Comparison of ENCODE assay signal across 11 cellular contexts in genomic region chr1:71780681-71781080, GRCh38.
DNase-seq lines count a peak whose midpoint lies in the region; ATAC-seq and TF ChIP-seq lines count a peak whose summit lies in the region.
"Had no signal": no experiment of that assay in that cellular context is flagged by ENCODE, and none has a peak within 500 bp of the region (broad histone marks: within the 10 kb centered on the region; RNA-seq: fewer than 3 reads in every experiment).

No MANE protein-coding gene starts in this region.

- CTCF ChIA-PET in activated naive CD4-positive, alpha-beta T cell treated with anti-CD3 and anti-CD28 coated beads for 36 hours (lab: Charles Lee) = no interaction called here

- H3K4me3 ChIP-seq in AG10803 (ENCODE audit: low read length) (no peak overlapping the region), Loucy (ENCODE audit: low read length, poor library complexity, severe bottlenecking) (peak overlapping the region; percentile 4)

- no peaks in the 10 kb centered on the region for H3K9me3 ChIP-seq in Loucy (ENCODE audit: insufficient read depth, low read depth, low read length)

- H3K9me3 Mint-ChIP-seq in activated naive CD4-positive, alpha-beta T cell treated with anti-CD3 and anti-CD28 coated beads for 36 hours = no peaks in the 10 kb centered on the region

- peaks cover 24% of the 10 kb centered on the region for H3K4me1 ChIP-seq in Loucy (ENCODE audit: insufficient read depth, low read length, poor library complexity, severe bottlenecking)

- no peak overlapping the region for H3K9ac ChIP-seq in Loucy (ENCODE audit: low read depth, low read length, poor library complexity, severe bottlenecking)

- intact Hi-C loops in activated naive CD4-positive, alpha-beta T cell treated with anti-CD3 and anti-CD28 coated beads for 36 hours (cut with micrococcal nuclease) = loop anchor here (5.0 kb wide), 1 partner anchor 692 kb away; no protein-coding TSS in a partner anchor

- TF ChIP-seq CTCF in AG10803 (conservative IDR thresholded peaks at IDR 0.05; ENCODE audit: low read length) (no peak), Loucy (conservative IDR thresholded peaks at IDR 0.05; ENCODE audit: low read length) (no peak)

- no peaks in the 10 kb centered on the region for H3K36me3 Mint-ChIP-seq in activated naive CD4-positive, alpha-beta T cell treated with anti-CD3 and anti-CD28 coated beads for 36 hours (ENCODE audit: low read depth)
- H3K36me3 Mint-ChIP-seq: IgD-negative memory B cell had no signal

- H3K4me2 ChIP-seq in Loucy (ENCODE audit: low read depth, low read length, poor library complexity, severe bottlenecking) = peak overlapping the region; percentile 38

- DNase-seq in AG10803 (ENCODE audit: low read depth) (peak; percentile 11), SIG-M5 treated with dmso at 0.1 percent for 504 hours (lab: John Stamatoyannopoulos, UW; ENCODE audit: unreplicated experiment) (no peak), NCI-H1436 treated with DMSO at 0.1 percent for 48 hours (lab: John Stamatoyannopoulos, UW) (no peak)
- no peak for DNase-seq in stimulated activated CD4-positive, alpha-beta T cell treated with anti-CD3 and anti-CD28 coated beads, Interleukin-4, amount 100 ng/mL, for 1 hour
- no peak for DNase-seq in activated naive CD4-positive, alpha-beta T cell treated with anti-CD3 and anti-CD28 coated beads for 36 hours
- DNase-seq: H7, NCI-H2171 treated with DMSO at 0.1 percent for 48 hours had no signal

- H3K27me3 Mint-ChIP-seq in activated naive CD4-positive, alpha-beta T cell treated with anti-CD3 and anti-CD28 coated beads for 36 hours (ENCODE audit: low read depth) = no peaks in the 10 kb centered on the region
- H3K27me3 Mint-ChIP-seq: IgD-negative memory B cell had no signal

- H3K9me2 ChIP-seq in Loucy (replicated peaks; ENCODE audit: low read depth, low read length) = no peaks in the 10 kb centered on the region

- no peak overlapping the region for H3K4me3 Mint-ChIP-seq in activated naive CD4-positive, alpha-beta T cell treated with anti-CD3 and anti-CD28 coated beads for 36 hours
- H3K4me3 Mint-ChIP-seq: IgD-negative memory B cell had no signal

- H3K27ac Mint-ChIP-seq in activated naive CD4-positive, alpha-beta T cell treated with anti-CD3 and anti-CD28 coated beads for 36 hours = no peak overlapping the region
- H3K27ac Mint-ChIP-seq: IgD-negative memory B cell had no signal

- no peaks in the 10 kb centered on the region for H3K79me2 ChIP-seq in Loucy (ENCODE audit: insufficient read depth, low read length)

- H3K4me1 Mint-ChIP-seq in activated naive CD4-positive, alpha-beta T cell treated with anti-CD3 and anti-CD28 coated beads for 36 hours (ENCODE audit: low read depth) = no peaks in the 10 kb centered on the region
- H3K4me1 Mint-ChIP-seq: IgD-negative memory B cell had no signal

- H4K20me1 ChIP-seq in Loucy (ENCODE audit: insufficient read depth, low read length, poor library complexity, severe bottlenecking) = no peaks in the 10 kb centered on the region

- ATAC-seq in GM19023 (IDR thresholded peaks at IDR 0.05; ENCODE audit: unreplicated experiment) = peak; percentile 72
- ATAC-seq in HG02870 (IDR thresholded peaks at IDR 0.05; ENCODE audit: unreplicated experiment) = peak; percentile 69

- no peaks in the 10 kb centered on the region for H3K36me3 ChIP-seq in Loucy (ENCODE audit: insufficient read depth, low read length)

- H3K27me3 ChIP-seq in Loucy (ENCODE audit: insufficient read depth, low read length, poor library complexity, severe bottlenecking) = peaks cover 7% of the 10 kb centered on the region

- no peaks in the 10 kb centered on the region for H3F3A ChIP-seq in Loucy (ENCODE audit: low read depth)

- no peak overlapping the region for H2AFZ ChIP-seq in Loucy (ENCODE audit: low read length)
